Comparison of ENCODE assay signal across 8 cellular contexts in genomic region chr7:134885967-134886352, GRCh38.
DNase-seq lines count a peak whose midpoint lies in the region; ATAC-seq and TF ChIP-seq lines count a peak whose summit lies in the region.
"Had no signal": no experiment of that assay in that cellular context is flagged by ENCODE, and none has a peak within 500 bp of the region (broad histone marks: within the 10 kb centered on the region; RNA-seq: fewer than 3 reads in every experiment).

No MANE protein-coding gene starts in this region.

- no peaks in the 10 kb centered on the region for H3K27me3 ChIP-seq in HUES48 (ENCODE audit: control insufficient read depth, insufficient read depth, low read length)
- no peaks in the 10 kb centered on the region for H3K27me3 ChIP-seq in hepatocyte
- no peaks in the 10 kb centered on the region for H3K27me3 ChIP-seq in thoracic aorta (replicated peaks; ENCODE audit: insufficient read depth)

- H4K20me1 ChIP-seq in hepatocyte (ENCODE audit: insufficient read depth, poor library complexity, severe bottlenecking): no peaks in the 10 kb centered on the region

- DNase-seq in amniotic stem cell (lab: John Stamatoyannopoulos, UW): peak; percentile 68
- peak; percentile 66 for DNase-seq in hepatocyte (ENCODE audit: low spot score)
- DNase-seq in thoracic aorta (ENCODE audit: low spot score): no peak
- no peak for DNase-seq in NCI-H1048 (lab: John Stamatoyannopoulos, UW)
- DNase-seq in amygdala (lab: John Stamatoyannopoulos, UW): no peak
- no peak for DNase-seq in ureter (ENCODE audit: low spot score)
- DNase-seq: activated CD8-positive, alpha-beta T cell treated with anti-CD3 and anti-CD28 coated beads, Interleukin-2, amount 10 ng/mL, durations not matched to agents 7 days and 5 days had no signal

- H3K79me2 ChIP-seq in hepatocyte: no peaks in the 10 kb centered on the region

- TF ChIP-seq CTCF in hepatocyte (IDR thresholded peaks at IDR 0.05; ENCODE audit: poor library complexity): no peak
- TF ChIP-seq CTCF in thoracic aorta (IDR thresholded peaks at IDR 0.05): no peak

- H3K27ac ChIP-seq in HUES48 (ENCODE audit: low read depth, low read length) (peak overlapping the region; percentile 22), hepatocyte (peak overlapping the region; percentile 82), thoracic aorta (peak overlapping the region; percentile 60 to 62)

- H3K9me3 ChIP-seq in HUES48 (ENCODE audit: control insufficient read depth, insufficient read depth, low read length) (no peaks in the 10 kb centered on the region), hepatocyte (ENCODE audit: low read depth) (no peaks in the 10 kb centered on the region), thoracic aorta (no peaks in the 10 kb centered on the region)

- H3K4me3 ChIP-seq in HUES48 (ENCODE audit: low read depth, low read length): no peak overlapping the region
- H3K4me3 ChIP-seq in hepatocyte: no peak overlapping the region
- H3K4me3 ChIP-seq in thoracic aorta: peak overlapping the region; percentile 17

- H2AFZ ChIP-seq in hepatocyte: no peak overlapping the region

- H3K9me2 ChIP-seq in hepatocyte (replicated peaks; ENCODE audit: insufficient read depth): no peaks in the 10 kb centered on the region

- peak overlapping the region; percentile 58 for H3K4me2 ChIP-seq in hepatocyte

- H3K36me3 ChIP-seq in HUES48 (ENCODE audit: control insufficient read depth, insufficient read depth, low read length) (peaks cover 3% of the 10 kb centered on the region; the same call in 1 of the 2 replicates), hepatocyte (replicated peaks; ENCODE audit: insufficient read depth, low read depth) (no peaks in the 10 kb centered on the region), thoracic aorta (no peaks in the 10 kb centered on the region)

- no peak overlapping the region for H3K9ac ChIP-seq in HUES48 (ENCODE audit: low read depth, low read length)

- no peak for ATAC-seq in thoracic aorta (ENCODE audit: insufficient number of reproducible peaks, low FRiP score, low read depth)
- ATAC-seq: activated CD8-positive, alpha-beta T cell treated with anti-CD3 and anti-CD28 coated beads, Interleukin-2, amount 10 ng/mL, durations not matched to agents 7 days and 5 days had no signal

- peaks cover 13% of the 10 kb centered on the region for H3K4me1 ChIP-seq in HUES48 (ENCODE audit: control insufficient read depth, insufficient read depth, low read length)
- peaks cover 40% of the 10 kb centered on the region for H3K4me1 ChIP-seq in hepatocyte (ENCODE audit: insufficient read depth)
- peaks cover 46 to 87% of the 10 kb centered on the region in 2 donors for H3K4me1 ChIP-seq in thoracic aorta (ENCODE audit: control insufficient read depth in 1 of 2, low read depth in 2 of 2)

- WGBS in hepatocyte (ENCODE audit: low lambda C conversion rate, missing lambda C conversion rate): 12% methylated on average over 1 of the region's 1 CpG

Comparison
In these comparisons a context has a peak if more than half of its experiments do, and no peak if none do; other contexts are left out.
1. H3K27ac ChIP-seq: peak in every context shown above with its lines; median percentile 82 in hepatocyte; 61 in thoracic aorta; 22 in HUES48.
2. DNase-seq: peak in amniotic stem cell (single experiment) and hepatocyte (single experiment); none in thoracic aorta (single experiment), NCI-H1048 (single experiment), amygdala (0 of 56) and ureter (single experiment).